In genomic region chr1:231240531-231240882, GRCh38 we compare ENCODE assay signal across 7 cellular contexts. TPM values are rescaled to one million over a fixed set of nuclear protein-coding genes. Genes with fewer than 3 reads are reported as not detected.
DNase-seq lines count a peak whose midpoint lies in the region; FAIRE-seq and TF ChIP-seq lines count a peak whose summit lies in the region.

No MANE protein-coding gene starts in this region.

- peak overlapping the region; percentile 81 for H3K27ac ChIP-seq in substantia nigra (ENCODE audit: low read depth, low read length, poor library complexity, severe bottlenecking)

- TF ChIP-seq CTCF in astrocyte of the cerebellum (IDR thresholded peaks at IDR 0.05; ENCODE audit: low read depth, low read length, missing control alignments), result no peak
- no peak for TF ChIP-seq CTCF in kidney epithelial cell (IDR thresholded peaks at IDR 0.05; ENCODE audit: insufficient read depth, low read length, poor library complexity, severe bottlenecking)

- H3K4me3 ChIP-seq in astrocyte of the cerebellum (ENCODE audit: low read depth, low read length) (peak overlapping the region; percentile 67), kidney epithelial cell (ENCODE audit: low read depth, low read length) (peak overlapping the region; percentile 92)

- no peak for DNase-seq in GM19239 (ENCODE audit: insufficient read length, low spot score)
- peak; percentile 8 for DNase-seq in HS-5 (ENCODE audit: low read depth)
- DNase-seq in astrocyte of the cerebellum (ENCODE audit: low read depth), result no peak
- no peak for DNase-seq in kidney epithelial cell (ENCODE audit: low read depth)
- DNase-seq in substantia nigra (lab: John Stamatoyannopoulos, UW), result peak in 7 of 49 donors; percentile 29 to 48 (median 36)
- no peak for DNase-seq in activated effector memory CD4-positive, alpha-beta T cell treated with Interleukin-2 at 50 U/mL for 16 hours
- DNase-seq in NCI-H2196 (lab: John Stamatoyannopoulos, UW; ENCODE audit: unreplicated experiment), result no peak

- H3K36me3 ChIP-seq in kidney epithelial cell (ENCODE audit: control insufficient read depth, insufficient read depth, low read length), result no peaks in the 10 kb centered on the region

- in situ Hi-C loops in astrocyte of the cerebellum (cut with HindIII; ENCODE audit: low sequenced_read_pairs), result no loop called here

- FAIRE-seq in GM19239 (lab: Jason Lieb, UNC), result peak; percentile 35

- H3K27me3 ChIP-seq in kidney epithelial cell (ENCODE audit: control insufficient read depth, insufficient read depth, low read length), result no peaks in the 10 kb centered on the region

RNA-seq across cellular contexts. Expression of gene GNPAT, which starts 0.5 kb away (rescaled TPM):
- 51.9 and 55.7 TPM in 2 replicates for total RNA-seq in kidney epithelial cell
